17 cellular contexts compared by ENCODE assay signal in genomic region chr21:21210552-21210951, GRCh38.
DNase-seq lines count a peak whose midpoint lies in the region; ATAC-seq, FAIRE-seq and TF ChIP-seq lines count a peak whose summit lies in the region.
"Had no signal": no experiment of that assay in that cellular context is flagged by ENCODE, and none has a peak within 500 bp of the region (broad histone marks: within the 10 kb centered on the region; RNA-seq: fewer than 3 reads in every experiment).

No MANE protein-coding gene starts in this region.

- H3K4me3 Mint-ChIP-seq in nephron progenitor cell: no peak overlapping the region
- H3K4me3 Mint-ChIP-seq: B cell; CD4-positive, alpha-beta T cell had no signal

- intact Hi-C loops in K562 (cut with micrococcal nuclease): no loop called here

- peak overlapping the region; percentile 30; the same call in 1 of the 3 replicates for H3K27ac ChIP-seq in K562 (ENCODE audit: extremely low read depth, low read depth, low read length)

- peaks cover 6% of the 10 kb centered on the region for H3K27me3 Mint-ChIP-seq in nephron progenitor cell (ENCODE audit: low read depth, poor library complexity)
- H3K27me3 Mint-ChIP-seq: B cell; CD4-positive, alpha-beta T cell had no signal

- no peaks in the 10 kb centered on the region for H3K9me3 ChIP-seq in K562 (replicated peaks; ENCODE audit: control insufficient read depth, insufficient read depth, low read depth, low read length)
- H3K9me3 ChIP-seq: HAP-1 had no signal

- no peaks in the 10 kb centered on the region for H3K9me1 ChIP-seq in K562 (ENCODE audit: control insufficient read depth, insufficient read depth, low read length)

- TF ChIP-seq CTCF in K562 (IDR thresholded peaks at IDR 0.05 in 2 of 3, conservative IDR thresholded peaks at IDR 0.05 in 1 of 3; ENCODE audit: insufficient read depth in 2 of 3, low read depth in 1 of 3, low read length in 3 of 3) (no peak), nephron progenitor cell (IDR thresholded peaks at IDR 0.05) (no peak), D721Med (IDR thresholded peaks at IDR 0.05; ENCODE audit: insufficient read depth, missing control alignments) (no peak)

- BruUV-seq in K562 (replicated peaks; lab: Mats Ljungman, UMichigan): no TSS peak

- no peak for TF ChIP-seq POLR2A in K562 (conservative IDR thresholded peaks at IDR 0.05)

- H4K20me1 ChIP-seq in K562 (replicated peaks; ENCODE audit: control insufficient read depth, insufficient read depth, low read length): no peaks in the 10 kb centered on the region

- POLR2A ChIA-PET in K562 (lab: Yijun Ruan, JAX): no interaction called here

- H3K27me3 ChIP-seq in K562 (ENCODE audit: control insufficient read depth in 2 of 2, insufficient read depth in 2 of 2, low read length in 2 of 2): no peaks in the 10 kb centered on the region

- CTCF ChIA-PET in K562 (lab: Yijun Ruan, JAX; ENCODE audit: low intra/inter-chr PET ratio): no interaction called here

- H3K4me3 ChIP-seq in K562: no peak overlapping the region
- H3K4me3 ChIP-seq: HAP-1 had no signal

- peaks cover 21% of the 10 kb centered on the region for H3K36me3 ChIP-seq in K562 (ENCODE audit: control insufficient read depth, insufficient read depth, low read length)
- H3K36me3 ChIP-seq: HAP-1 had no signal

- TF ChIP-seq RAD21 in K562 (CRISPR knock-in tag; conservative IDR thresholded peaks at IDR 0.05 in 1 of 2, IDR thresholded peaks at IDR 0.05 in 1 of 2): no peak

- no peak overlapping the region for H2AFZ ChIP-seq in K562 (ENCODE audit: low read depth, low read length)

- no peak overlapping the region for H3K4me2 ChIP-seq in K562 (ENCODE audit: insufficient read depth, low read length)

- H3K9ac ChIP-seq in K562 (ENCODE audit: insufficient read depth in 1 of 2, low read depth in 2 of 2, low read length in 2 of 2): no peak overlapping the region

- no peak; the same call in 1 of the 2 replicates for TF ChIP-seq EP300 in K562 (IDR thresholded peaks at IDR 0.05; ENCODE audit: low read length)

- peak; percentile 29 for FAIRE-seq in K562 (lab: Jason Lieb, UNC)
- no peak for FAIRE-seq in D721Med (lab: Jason Lieb, UNC)
- FAIRE-seq: GM12892, H1 had no signal

- no peaks in the 10 kb centered on the region for H3K9me3 Mint-ChIP-seq in nephron progenitor cell

- in situ Hi-C loops in K562 (cut with MboI): no loop called here

- peaks cover 90% of the 10 kb centered on the region for H3K79me2 ChIP-seq in K562 (ENCODE audit: control insufficient read depth, insufficient read depth, low read length)

- ATAC-seq in K562 (peak; percentile 77), HG03108 (IDR thresholded peaks at IDR 0.05; ENCODE audit: unreplicated experiment) (no peak), HG02981 (IDR thresholded peaks at IDR 0.05; ENCODE audit: unreplicated experiment) (no peak)

- peaks cover 0 to 12% of the 10 kb centered on the region in 2 experiments; a peak in 3 of 5 replicates for H3K4me1 ChIP-seq in K562 (replicated peaks in 1 of 2; ENCODE audit: control insufficient read depth in 2 of 2, insufficient read depth in 2 of 2, low read length in 2 of 2)
- H3K4me1 ChIP-seq: HAP-1 had no signal

- WGBS in K562 (ENCODE audit: insufficient coverage, low coverage, missing lambda C conversion rate): 4% methylated on average over 2 of the region's 2 CpGs

- DNase-seq in ELF-1 (ENCODE audit: low read depth, low spot score): peak; percentile 1
- DNase-seq in NCI-H226: peak; percentile 22
- peak in 2 of 4 experiments; percentile 30 to 73 for DNase-seq in K562 (ENCODE audit: extremely low read depth in 1 of 4, low spot score in 3 of 4)
- DNase-seq in nephron progenitor cell: no peak
- DNase-seq in D721Med (ENCODE audit: insufficient read length, low spot score): no peak
- no peak for DNase-seq in NCI-H2171 (lab: John Stamatoyannopoulos, UW)
- DNase-seq: C1 segment of cervical spinal cord; Calu3; CD4-positive, alpha-beta T cell; DMS79; GDM1 had no signal

- H3K27ac Mint-ChIP-seq in nephron progenitor cell: peak overlapping the region; percentile 77
- H3K27ac Mint-ChIP-seq: B cell; CD4-positive, alpha-beta T cell had no signal

- peaks cover 11% of the 10 kb centered on the region for H3K4me1 Mint-ChIP-seq in nephron progenitor cell
- H3K4me1 Mint-ChIP-seq: B cell had no signal

- H3K36me3 Mint-ChIP-seq in nephron progenitor cell (ENCODE audit: low read depth): no peaks in the 10 kb centered on the region

TF ChIP-seq in K562, 482 proteins besides CTCF, POLR2A, EP300 and RAD21 (continues in another document):
- 0 out of 2 replicates have a peak, but pooled peaks have one; percentile 36 for TF ChIP-seq PKNOX1 (IDR thresholded peaks at IDR 0.05)
- TF ChIP-seq STAT6 (CRISPR knock-in tag; IDR thresholded peaks at IDR 0.05): no peak
- no peak for TF ChIP-seq PBX2 (CRISPR knock-in tag; IDR thresholded peaks at IDR 0.05; ENCODE audit: low read depth)
- peak; percentile 78 for TF ChIP-seq PBX2 (tag; conservative IDR thresholded peaks at IDR 0.05; ENCODE audit: low read depth)
- TF ChIP-seq ARID1B (IDR thresholded peaks at IDR 0.05): 0 out of 2 replicates have a peak, but pooled peaks have one; percentile 23
- no peak for TF ChIP-seq ZNF764 (CRISPR knock-in tag; IDR thresholded peaks at IDR 0.05; ENCODE audit: low read depth)
- TF ChIP-seq U2AF1 (optimal IDR thresholded peaks at IDR 0.05; ENCODE audit: low read depth, low read length): no peak
- 0 out of 2 replicates have a peak, but pooled peaks have one; percentile 17 for TF ChIP-seq DPF2 (IDR thresholded peaks at IDR 0.05)
- peak; percentile 60 for TF ChIP-seq CBFA2T3 (IDR thresholded peaks at IDR 0.05)
- no peak for TF ChIP-seq ZNF23 (CRISPR knock-in tag; IDR thresholded peaks at IDR 0.05)
- TF ChIP-seq MEIS2 (IDR thresholded peaks at IDR 0.05; ENCODE audit: partially characterized antibody): peak; percentile 72
- TF ChIP-seq BRF1 (IDR thresholded peaks at IDR 0.05; ENCODE audit: borderline replicate concordance, extremely low read depth, insufficient read length): no peak
- 0 out of 4 replicates have a peak, but pooled peaks of 1 of the 2 experiments have one; percentile 16 for TF ChIP-seq MNT (conservative IDR thresholded peaks at IDR 0.05)
- TF ChIP-seq CREM (IDR thresholded peaks at IDR 0.05; ENCODE audit: low read depth): no peak

Comparison
In these comparisons a context has a peak if more than half of its experiments do, and no peak if none do; other contexts are left out.
1. DNase-seq: peak in ELF-1 (single experiment) and NCI-H226 (single experiment); none in nephron progenitor cell (single experiment), D721Med (single experiment) and NCI-H2171 (single experiment).